ENCODE assay signal across 14 cellular contexts in the genomic region with DNA sequence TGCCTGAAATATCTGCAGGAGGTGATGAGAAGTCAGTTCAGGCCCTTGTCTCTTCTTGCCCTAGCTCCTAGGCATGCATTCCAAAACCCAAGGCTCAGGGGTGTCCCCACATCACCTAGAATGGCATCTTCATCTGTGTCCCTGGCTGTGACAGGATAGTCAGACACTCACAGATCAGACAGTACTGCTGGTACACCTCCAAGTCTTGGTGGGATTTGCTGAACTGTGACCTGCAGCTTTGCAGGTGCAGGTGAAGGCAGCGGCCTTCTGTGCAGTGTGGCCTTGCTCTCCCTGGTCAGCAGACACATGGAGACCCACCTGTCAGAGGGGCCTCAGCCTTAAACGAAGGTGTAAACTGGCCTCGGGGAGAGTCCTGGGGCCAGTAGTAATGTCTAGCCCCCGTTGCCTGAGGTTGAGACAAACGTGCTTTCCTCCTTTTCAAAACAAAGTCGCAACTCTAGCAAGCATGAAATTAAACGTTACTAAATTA. TPM values are rescaled to one million over a fixed set of nuclear protein-coding genes. Genes with fewer than 3 reads are reported as not detected.
DNase-seq lines count a peak whose midpoint lies in the region; ATAC-seq, FAIRE-seq and TF ChIP-seq lines count a peak whose summit lies in the region.
"Had no signal": no experiment of that assay in that cellular context is flagged by ENCODE, and none has a peak within 500 bp of the region (broad histone marks: within the 10 kb centered on the region; RNA-seq: fewer than 3 reads in every experiment).

No MANE protein-coding gene starts in this region.

- no peak; the same call in 1 of the 2 replicates for ATAC-seq in PC-3

- H3K9me3 ChIP-seq in PC-3 (ENCODE audit: low read length) (no peaks in the 10 kb centered on the region), skeletal muscle tissue (ENCODE audit: control insufficient read depth in 3 of 3, low read length in 3 of 3) (no peaks in the 10 kb centered on the region)
- H3K9me3 ChIP-seq: HAP-1, SJCRH30 had no signal

- H3K36me3 ChIP-seq in PC-3 (ENCODE audit: low read depth, low read length), result peaks cover 5% of the 10 kb centered on the region; the same call in 1 of the 2 replicates
- peaks cover 0 to 6% (median 3%) of the 10 kb centered on the region in 3 donors for H3K36me3 ChIP-seq in skeletal muscle tissue (ENCODE audit: control insufficient read depth in 3 of 3, insufficient read depth in 3 of 3, low read length in 3 of 3)
- H3K36me3 ChIP-seq: HAP-1, SJCRH30 had no signal

- H3K36me3 Mint-ChIP-seq in glutamatergic neuron (ENCODE audit: unreplicated experiment), result no peaks in the 10 kb centered on the region

- no peak overlapping the region for H3K4me3 Mint-ChIP-seq in glutamatergic neuron (ENCODE audit: unreplicated experiment)
- H3K4me3 Mint-ChIP-seq: activated naive CD4-positive, alpha-beta T cell treated with anti-CD3 and anti-CD28 coated beads, Interleukin-2, amount 50 U/mL, for 24 hours had no signal

- H3K4me1 ChIP-seq in PC-3 (ENCODE audit: insufficient read depth, low read length) (peaks cover 36% of the 10 kb centered on the region), skeletal muscle tissue (ENCODE audit: control insufficient read depth in 3 of 3, insufficient read depth in 3 of 3, low read length in 3 of 3) (peaks cover 49 to 61% (median 49%) of the 10 kb centered on the region in 3 donors)
- H3K4me1 ChIP-seq: SJCRH30 had no signal

- H3K27ac ChIP-seq in PC-3 (ENCODE audit: low read length) (peak overlapping the region; percentile 85), skeletal muscle tissue (ENCODE audit: low read depth, low read length) (peak overlapping the region; percentile 95)
- H3K27ac ChIP-seq: SJCRH30 had no signal

- H3K27ac Mint-ChIP-seq in glutamatergic neuron (ENCODE audit: unreplicated experiment), result peak overlapping the region; percentile 68

- CTCF ChIA-PET in PC-3 (lab: Charles Lee), result no interaction called here

- FAIRE-seq in D721Med (lab: Jason Lieb, UNC), result peak; percentile 25
- no peak for FAIRE-seq in urothelium cell line (lab: Jason Lieb, UNC)
- FAIRE-seq: kidney had no signal

- H3K27me3 Mint-ChIP-seq in glutamatergic neuron (ENCODE audit: unreplicated experiment), result peaks cover 5% of the 10 kb centered on the region
- H3K27me3 Mint-ChIP-seq: activated naive CD4-positive, alpha-beta T cell treated with anti-CD3 and anti-CD28 coated beads, Interleukin-2, amount 50 U/mL, for 24 hours had no signal

- H4K20me1 ChIP-seq in PC-3 (ENCODE audit: low read length), result no peaks in the 10 kb centered on the region

- BruUV-seq in PC-3 (replicated peaks; lab: Mats Ljungman, UMichigan), result no TSS peak

- intact Hi-C loops in PC-3 (cut with micrococcal nuclease), result loop anchor here (1.0 kb wide), 2 partner anchors 11 to 38 kb away; no protein-coding TSS in a partner anchor

- H3K9ac ChIP-seq in PC-3 (ENCODE audit: low read length), result peak overlapping the region; percentile 60
- H3K9ac ChIP-seq in skeletal muscle tissue (ENCODE audit: low read depth in 1 of 3, low read length in 3 of 3), result peak overlapping the region in 2 of 3 donors; percentile 56 to 97

- DNase-seq in D721Med (ENCODE audit: insufficient read length, low spot score) (no peak), PC-3 (no peak), glutamatergic neuron (no peak), urothelium cell line (ENCODE audit: low spot score) (no peak), SKM-1 treated with dmso at 0.1 percent for 144 hours (lab: John Stamatoyannopoulos, UW; ENCODE audit: unreplicated experiment) (no peak), SIG-M5 (lab: John Stamatoyannopoulos, UW) (no peak)
- DNase-seq: caudate nucleus, GF-D8, NCI-H2081, SJCRH30 had no signal

- peak overlapping the region; percentile 47 for H3K4me2 ChIP-seq in PC-3 (ENCODE audit: low read length)

- peaks cover 26% of the 10 kb centered on the region for H3K79me2 ChIP-seq in PC-3 (ENCODE audit: low read length)

- H3K4me1 Mint-ChIP-seq in glutamatergic neuron (ENCODE audit: low read depth, unreplicated experiment), result peaks cover 50% of the 10 kb centered on the region

- H3K9me3 Mint-ChIP-seq in glutamatergic neuron (ENCODE audit: unreplicated experiment), result peaks cover 13% of the 10 kb centered on the region
- H3K9me3 Mint-ChIP-seq: activated naive CD4-positive, alpha-beta T cell treated with anti-CD3 and anti-CD28 coated beads, Interleukin-2, amount 50 U/mL, for 24 hours had no signal

- no peaks in the 10 kb centered on the region for H3K9me2 ChIP-seq in PC-3 (replicated peaks; ENCODE audit: low read length)

- H2AFZ ChIP-seq in PC-3 (ENCODE audit: low read length), result no peak overlapping the region

- H3K4me3 ChIP-seq in PC-3 (ENCODE audit: low read length) (no peak overlapping the region), skeletal muscle tissue (ENCODE audit: low read length in 3 of 3) (peak overlapping the region in 1 of 3 donors; percentile 35)
- H3K4me3 ChIP-seq: HAP-1, SJCRH30 had no signal

- H3K27me3 ChIP-seq in PC-3 (ENCODE audit: low read length) (no peaks in the 10 kb centered on the region), skeletal muscle tissue (ENCODE audit: control insufficient read depth in 3 of 3, insufficient read depth in 3 of 3, low read length in 3 of 3) (no peaks in the 10 kb centered on the region)
- H3K27me3 ChIP-seq: SJCRH30 had no signal

- H3F3A ChIP-seq in PC-3 (ENCODE audit: low read length, unreplicated experiment), result no peaks in the 10 kb centered on the region

- POLR2A ChIA-PET in PC-3 (lab: Charles Lee; ENCODE audit: unreplicated experiment), result no interaction called here

- no peak for TF ChIP-seq CTCF in D721Med (IDR thresholded peaks at IDR 0.05; ENCODE audit: insufficient read depth, missing control alignments)
- TF ChIP-seq CTCF in PC-3 (conservative IDR thresholded peaks at IDR 0.05; ENCODE audit: low read depth, low read length), result no peak
- no peak for TF ChIP-seq CTCF in glutamatergic neuron (IDR thresholded peaks at IDR 0.05; ENCODE audit: partially characterized antibody, unreplicated experiment)

RNA-seq across cellular contexts. Expression of gene MBP, which starts 42.7 kb away (rescaled TPM):
- total RNA-seq in PC-3 (2014; rRNA removed), result 34.2 and 47.4 TPM in 2 replicates
- 82.6 TPM for total RNA-seq in glutamatergic neuron (ENCODE audit: unreplicated experiment)
- 22.4 TPM for total RNA-seq in skeletal muscle tissue
